ENCODE assay signal across 10 cellular contexts in the genomic region with DNA sequence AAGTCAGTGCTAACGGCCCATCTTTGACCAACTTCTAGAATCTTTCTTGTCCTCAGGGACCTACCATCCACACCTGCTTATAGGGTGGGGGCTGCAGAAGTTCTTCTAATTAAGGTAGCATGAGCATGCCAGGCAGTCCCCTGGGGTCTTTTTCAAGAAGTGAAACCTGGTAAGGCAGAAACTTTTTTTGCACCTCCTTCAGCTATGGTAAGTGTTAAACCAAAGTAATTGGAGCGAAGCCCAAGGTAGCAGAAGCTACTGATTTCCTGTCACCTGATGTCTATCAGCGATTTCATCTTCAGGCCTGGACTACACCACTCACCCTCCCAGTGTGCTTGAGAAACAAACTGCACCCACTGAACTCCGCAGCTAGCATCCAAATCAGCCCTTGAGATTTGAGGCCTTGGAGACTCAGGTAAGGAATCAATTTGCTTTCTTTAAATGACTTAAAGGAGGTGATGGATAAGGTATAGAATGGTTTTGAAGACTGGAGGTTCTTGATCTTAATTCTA. TPM values are rescaled to one million over a fixed set of nuclear protein-coding genes. Genes with fewer than 3 reads are reported as not detected.
DNase-seq lines count a peak whose midpoint lies in the region; ATAC-seq and TF ChIP-seq lines count a peak whose summit lies in the region.
"Had no signal": no experiment of that assay in that cellular context is flagged by ENCODE, and none has a peak within 500 bp of the region (broad histone marks: within the 10 kb centered on the region; RNA-seq: fewer than 3 reads in every experiment).

TSS of gene MS4A1 (plus strand) at position 317 of the 512 bp plus-strand sequence. CDS start 6,528 bp downstream, outside the sequence.

- peak; percentile 84 for TF ChIP-seq POLR2A in GM18951 (IDR thresholded peaks at IDR 0.05; ENCODE audit: extremely low read depth, insufficient read depth, insufficient read length)
- no peak for TF ChIP-seq POLR2A in breast epithelium (IDR thresholded peaks at IDR 0.05)

- H3K4me1 ChIP-seq in BLaER1 (peaks cover 44% of the 10 kb centered on the region), breast epithelium (no peaks in the 10 kb centered on the region)

- H3K4me3 ChIP-seq in BLaER1 (peak within 1 kb of the TSS; percentile 24; the same call in 1 of the 2 replicates), breast epithelium (no peak within 1 kb of the TSS)

- H3K9ac ChIP-seq in BLaER1: no peak within 1 kb of the TSS

- H3K27ac ChIP-seq in BLaER1 (peak within 1 kb of the TSS; percentile 7; the same call in 1 of the 2 replicates), breast epithelium (no peak within 1 kb of the TSS)

- intact Hi-C loops in breast epithelium (cut with DNase I; ENCODE audit: low total_unique reads): no loop called here

- H3K9me3 ChIP-seq in BLaER1 (peaks cover 6% of the 10 kb centered on the region), breast epithelium (no peaks in the 10 kb centered on the region)

- H3K4me2 ChIP-seq in BLaER1: peak within 1 kb of the TSS; percentile 75

- H3K27me3 ChIP-seq in BLaER1 (no peaks in the 10 kb centered on the region), breast epithelium (no peaks in the 10 kb centered on the region)

- peak; percentile 70 for ATAC-seq in HG02623 (IDR thresholded peaks at IDR 0.05; ENCODE audit: unreplicated experiment)
- ATAC-seq in HG03558 (IDR thresholded peaks at IDR 0.05; ENCODE audit: extremely low read depth, unreplicated experiment): peak; percentile 72
- no peak for ATAC-seq in left lobe of liver

- H3K36me3 ChIP-seq in BLaER1 (no peaks in the 10 kb centered on the region), breast epithelium (no peaks in the 10 kb centered on the region)

- in situ Hi-C loops in GM18951 (cut with MboI; ENCODE audit: low sequenced_read_pairs, unreplicated experiment): loop anchor here (5.0 kb wide), 1 partner anchor 88 kb away; no protein-coding TSS in a partner anchor

- TF ChIP-seq CTCF in breast epithelium (IDR thresholded peaks at IDR 0.05): no peak

- DNase-seq in breast epithelium (ENCODE audit: low spot score in 2 of 2) (no peak), Ammon's horn (ENCODE audit: low spot score) (no peak), left lobe of liver (ENCODE audit: low spot score) (no peak)
- no peak for DNase-seq in stimulated activated CD4-positive, alpha-beta T cell treated with anti-CD3 and anti-CD28 coated beads, Interleukin-4, amount 100 ng/mL, for 24 hours
- DNase-seq: activated T-cell treated with anti-CD3 and anti-CD28 coated beads, Interleukin-2, amount 50 U/mL, for 48 hours; NCI-H1417 treated with DMSO at 0.1 percent for 48 hours had no signal

- no peaks in the 10 kb centered on the region for H4K20me1 ChIP-seq in BLaER1

RNA-seq across cellular contexts. Expression of gene MS4A1, which starts in this region (rescaled TPM):
- total RNA-seq in breast epithelium: 1 to 10 TPM in 2 of 3 donors, not detected in 1; 1.5 to 1.6 TPM
- 0.40 TPM for total RNA-seq in left lobe of liver
